In the genomic region with DNA sequence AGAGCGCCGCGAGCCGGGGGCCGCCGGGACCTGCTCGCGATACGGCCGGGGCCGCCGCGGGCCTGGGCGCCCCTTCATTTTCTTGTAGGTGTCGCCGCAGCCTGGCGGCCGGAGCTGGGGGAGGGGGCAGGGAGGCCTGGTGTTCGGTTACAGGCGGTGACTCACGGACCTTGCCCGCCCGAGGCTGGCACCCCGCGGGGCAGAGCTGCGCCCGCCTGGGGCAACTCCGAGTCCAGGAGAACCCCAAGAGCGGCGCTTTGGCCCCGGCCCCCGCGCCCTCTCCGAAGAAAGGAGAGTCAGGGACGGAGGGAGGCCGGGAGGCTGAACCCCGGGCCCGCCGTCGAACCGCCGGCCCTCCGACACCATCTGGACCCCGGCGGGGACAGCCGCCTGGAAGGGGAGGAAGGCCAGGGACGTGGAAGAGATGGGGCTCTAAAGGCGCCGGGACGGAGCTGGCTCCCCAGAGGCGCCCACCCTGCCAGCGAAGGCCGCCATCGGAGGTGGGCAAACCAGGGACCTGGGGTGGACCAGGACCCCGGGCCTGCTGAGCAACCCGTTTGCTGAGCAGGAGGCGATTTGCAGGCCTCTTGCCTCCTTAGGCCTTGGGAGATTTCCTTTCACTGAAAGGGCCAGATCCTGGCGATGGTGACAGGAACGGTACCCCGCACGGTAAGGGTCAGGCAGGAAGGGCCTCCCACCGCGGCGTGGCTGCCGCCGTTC, we compare ENCODE assay signal across 8 cellular contexts. TPM values are rescaled to one million over a fixed set of nuclear protein-coding genes. Genes with fewer than 3 reads are reported as not detected.
DNase-seq lines count a peak whose midpoint lies in the region; ATAC-seq and TF ChIP-seq lines count a peak whose summit lies in the region.

No MANE protein-coding gene starts in this region.

- H3K27ac ChIP-seq in iPS DF 6.9 (ENCODE audit: low read length) = no peak overlapping the region

- peaks cover 6% of the 10 kb centered on the region; the same call in 1 of the 2 replicates for H3K4me1 ChIP-seq in iPS DF 6.9 (ENCODE audit: control insufficient read depth, insufficient read depth, low read length)

- H3K4me3 ChIP-seq in astrocyte of the spinal cord (ENCODE audit: low read depth, low read length) = peak overlapping the region; percentile 56
- H3K4me3 ChIP-seq in iPS DF 6.9 (ENCODE audit: low read length) = peak overlapping the region; percentile 94

- no peaks in the 10 kb centered on the region for H3K9me3 Mint-ChIP-seq in activated CD8-positive, alpha-beta memory T cell treated with anti-CD3 and anti-CD28 coated beads, Interleukin-2, amount 10 ng/mL, durations not matched to agents 7 days and 5 days (ENCODE audit: low read depth)

- H3K27ac Mint-ChIP-seq in activated CD8-positive, alpha-beta memory T cell treated with anti-CD3 and anti-CD28 coated beads, Interleukin-2, amount 10 ng/mL, durations not matched to agents 7 days and 5 days = no peak overlapping the region

- CTCF ChIA-PET in activated CD8-positive, alpha-beta memory T cell treated with anti-CD3 and anti-CD28 coated beads, Interleukin-2, amount 10 ng/mL, durations not matched to agents 7 days and 5 days (lab: Charles Lee) = interaction anchor here (1.2 to 4.0 kb wide), 2 partner anchors 9 to 720 kb away, joined by 3 to 44 read pairs; no protein-coding TSS in a partner anchor

- peak; percentile 30 for ATAC-seq in activated CD8-positive, alpha-beta memory T cell treated with anti-CD3 and anti-CD28 coated beads, Interleukin-2, amount 10 ng/mL, durations not matched to agents 7 days and 5 days
- ATAC-seq in HG02970 (IDR thresholded peaks at IDR 0.05; ENCODE audit: low FRiP score, unreplicated experiment) = no peak

- H3K27me3 ChIP-seq in iPS DF 6.9 (ENCODE audit: control insufficient read depth, insufficient read depth, low read length) = no peaks in the 10 kb centered on the region

- TF ChIP-seq CTCF in astrocyte of the spinal cord (IDR thresholded peaks at IDR 0.05; ENCODE audit: low read depth, low read length) = no peak

- H3K36me3 ChIP-seq in iPS DF 6.9 (ENCODE audit: control insufficient read depth, insufficient read depth, low read length) = no peaks in the 10 kb centered on the region

- no peaks in the 10 kb centered on the region for H3K4me1 Mint-ChIP-seq in activated CD8-positive, alpha-beta memory T cell treated with anti-CD3 and anti-CD28 coated beads, Interleukin-2, amount 10 ng/mL, durations not matched to agents 7 days and 5 days

- DNase-seq in activated CD8-positive, alpha-beta memory T cell treated with anti-CD3 and anti-CD28 coated beads, Interleukin-2, amount 10 ng/mL, durations not matched to agents 7 days and 5 days = no peak
- no peak for DNase-seq in activated CD8-positive, alpha-beta memory T cell treated with anti-CD3 and anti-CD28 coated beads for 24 hours
- DNase-seq in NCI-H446 treated with DMSO at 0.1 percent for 48 hours (lab: John Stamatoyannopoulos, UW) (peak; percentile 46), astrocyte of the spinal cord (ENCODE audit: low read depth, low spot score) (peak; percentile 84), iPS DF 6.9 (ENCODE audit: low read depth, low spot score) (peak; percentile 75), putamen (ENCODE audit: low spot score) (peak; percentile 65), OCI-M2 (lab: John Stamatoyannopoulos, UW; ENCODE audit: unreplicated experiment) (no peak)

- no peaks in the 10 kb centered on the region for H3K9me3 ChIP-seq in iPS DF 6.9 (ENCODE audit: control insufficient read depth, insufficient read depth, low read length)

- H3K27me3 Mint-ChIP-seq in activated CD8-positive, alpha-beta memory T cell treated with anti-CD3 and anti-CD28 coated beads, Interleukin-2, amount 10 ng/mL, durations not matched to agents 7 days and 5 days = peaks cover 76% of the 10 kb centered on the region

- H3K36me3 Mint-ChIP-seq in activated CD8-positive, alpha-beta memory T cell treated with anti-CD3 and anti-CD28 coated beads, Interleukin-2, amount 10 ng/mL, durations not matched to agents 7 days and 5 days = peaks cover 1% of the 10 kb centered on the region

- in situ Hi-C loops in astrocyte of the spinal cord (cut with HindIII; ENCODE audit: low sequenced_read_pairs) = no loop called here

- WGBS in iPS DF 6.9 (ENCODE audit: insufficient coverage, insufficient read length) = no CpG with 5 or more reads among the region's 66 CpGs

- H3K4me3 Mint-ChIP-seq in activated CD8-positive, alpha-beta memory T cell treated with anti-CD3 and anti-CD28 coated beads, Interleukin-2, amount 10 ng/mL, durations not matched to agents 7 days and 5 days = no peak overlapping the region

RNA-seq across cellular contexts. Expression of gene NUAK1, which starts 0.8 kb away (rescaled TPM):
- total RNA-seq in activated CD8-positive, alpha-beta memory T cell treated with anti-CD3 and anti-CD28 coated beads, Interleukin-2, amount 10 ng/mL, durations not matched to agents 7 days and 5 days = not detected

Comparison
In these comparisons a context has a peak if more than half of its experiments do, and no peak if none do; other contexts are left out.
1. DNase-seq: peak in NCI-H446 treated with DMSO at 0.1 percent for 48 hours (single experiment), astrocyte of the spinal cord (single experiment), iPS DF 6.9 (single experiment) and putamen (single experiment); none in activated CD8-positive, alpha-beta memory T cell treated with anti-CD3 and anti-CD28 coated beads, Interleukin-2, amount 10 ng/mL, durations not matched to agents 7 days and 5 days (single experiment), activated CD8-positive, alpha-beta memory T cell treated with anti-CD3 and anti-CD28 coated beads for 24 hours (single experiment) and OCI-M2 (single experiment).